In the genomic region with DNA sequence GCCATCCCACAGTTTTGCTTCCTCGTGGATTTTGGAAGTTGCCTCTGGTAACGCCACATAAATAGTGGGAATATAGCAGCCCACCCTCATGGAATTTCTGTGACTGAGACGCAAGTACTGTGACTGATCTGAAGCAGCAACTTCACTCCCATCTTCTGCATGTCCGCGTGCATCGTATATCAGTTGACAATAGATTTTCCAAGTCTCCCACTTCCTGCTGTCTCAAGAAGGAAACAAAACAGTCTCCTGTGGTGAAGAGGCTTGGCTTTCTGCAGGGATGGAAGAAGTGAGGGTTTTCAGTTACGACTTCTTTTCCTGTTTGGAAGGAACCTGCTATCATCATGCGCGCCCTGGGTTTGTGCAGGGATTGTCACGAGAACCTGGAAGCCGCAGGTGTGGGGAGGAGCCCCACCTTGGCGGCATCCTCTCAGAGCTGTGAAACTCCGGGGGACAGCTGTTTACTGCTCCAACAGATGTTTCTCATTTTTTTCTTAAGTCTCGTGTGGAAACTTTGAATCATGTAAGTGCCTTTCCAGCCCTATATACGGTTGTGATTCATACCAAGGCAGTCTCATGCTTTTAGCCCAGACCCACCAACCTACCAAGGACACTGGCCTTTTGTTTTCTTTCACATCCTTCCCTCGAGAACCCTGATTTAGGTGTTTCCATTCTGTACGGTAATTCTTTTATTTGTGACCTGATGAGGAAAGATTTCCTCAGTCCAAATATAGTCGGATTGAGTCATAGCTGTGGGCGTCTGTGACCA, we compare ENCODE assay signal across 8 cellular contexts. TPM values are rescaled to one million over a fixed set of nuclear protein-coding genes. Genes with fewer than 3 reads are reported as not detected.
DNase-seq lines count a peak whose midpoint lies in the region; ATAC-seq and TF ChIP-seq lines count a peak whose summit lies in the region.

No MANE protein-coding gene starts in this region.

- peak; percentile 63 for DNase-seq in EH (ENCODE audit: low read depth)
- peak; percentile 78 for DNase-seq in RPMI7951 (ENCODE audit: low read depth)
- DNase-seq in cardiac fibroblast (ENCODE audit: low read depth in 2 of 2) = peak; percentile 73 to 84
- DNase-seq in DMS153 (lab: John Stamatoyannopoulos, UW) = no peak
- DNase-seq in glomerular visceral epithelial cell (ENCODE audit: extremely low spot score) = no peak

- H3K36me3 ChIP-seq in skeletal muscle tissue (ENCODE audit: control insufficient read depth in 3 of 3, insufficient read depth in 3 of 3, low read length in 3 of 3) (peaks cover 0 to 5% (median 5%) of the 10 kb centered on the region in 3 donors), gastroesophageal sphincter (peaks cover 0 to 6% of the 10 kb centered on the region in 2 donors)

- peaks cover 0 to under 1% (median 0%) of the 10 kb centered on the region in 3 donors for H3K9me3 ChIP-seq in skeletal muscle tissue (ENCODE audit: control insufficient read depth in 3 of 3, low read length in 3 of 3)
- peaks cover 0 to 9% (median 0%) of the 10 kb centered on the region in 3 donors for H3K9me3 ChIP-seq in gastroesophageal sphincter

- ATAC-seq in gastroesophageal sphincter (no peak), GM21737 (IDR thresholded peaks at IDR 0.05; ENCODE audit: unreplicated experiment) (no peak)

- H3K27ac ChIP-seq in skeletal muscle tissue (ENCODE audit: low read depth, low read length) (peak overlapping the region; percentile 36), gastroesophageal sphincter (no peak overlapping the region)

- TF ChIP-seq POLR2A in gastroesophageal sphincter (IDR thresholded peaks at IDR 0.05) = no peak

- H3K4me1 ChIP-seq in skeletal muscle tissue (ENCODE audit: control insufficient read depth in 3 of 3, insufficient read depth in 3 of 3, low read length in 3 of 3) (peaks cover 7 to 16% (median 7%) of the 10 kb centered on the region in 3 donors), gastroesophageal sphincter (peaks cover 0 to 9% (median 4%) of the 10 kb centered on the region in 3 donors)

- no peak overlapping the region for H3K9ac ChIP-seq in skeletal muscle tissue (ENCODE audit: low read depth in 1 of 3, low read length in 3 of 3)

- no peak for TF ChIP-seq EP300 in gastroesophageal sphincter (IDR thresholded peaks at IDR 0.05)

- H3K27me3 ChIP-seq in skeletal muscle tissue (ENCODE audit: control insufficient read depth in 3 of 3, insufficient read depth in 3 of 3, low read length in 3 of 3) (no peaks in the 10 kb centered on the region), gastroesophageal sphincter (no peaks in the 10 kb centered on the region)

- H3K4me3 ChIP-seq in cardiac fibroblast (replicated peaks in 1 of 2; ENCODE audit: low read depth in 2 of 2, low read length in 2 of 2) (no peak overlapping the region), skeletal muscle tissue (ENCODE audit: low read length in 3 of 3) (no peak overlapping the region), gastroesophageal sphincter (no peak overlapping the region)

- TF ChIP-seq CTCF in cardiac fibroblast (IDR thresholded peaks at IDR 0.05; ENCODE audit: low read depth, low read length) (no peak), gastroesophageal sphincter (IDR thresholded peaks at IDR 0.05) (no peak)

- 25 to 33% methylated on average over 7 to 19 of the region's 19 CpGs for WGBS in gastroesophageal sphincter (ENCODE audit: low coverage in 1 of 2), 2 donors

RNA-seq across cellular contexts. Expression of a gene that starts 57.5 kb away (rescaled TPM):
- total RNA-seq in RPMI7951 (2014; rRNA removed; shearing (Covaris generic)) = 44.1 and 49.5 TPM in 2 replicates
- 37.6 TPM for total RNA-seq in skeletal muscle tissue
- 10 to 100 TPM; 22.9 to 53.2 (median 45.0) TPM for total RNA-seq in gastroesophageal sphincter

Comparison
In these comparisons a context has a peak if more than half of its experiments do, and no peak if none do; other contexts are left out.
1. DNase-seq: peak in EH (single experiment), RPMI7951 (single experiment) and cardiac fibroblast (2 of 2); none in DMS153 (single experiment) and glomerular visceral epithelial cell (single experiment).